ENCODE assay signal across 1 cellular context in genomic region chr7:128652606-128653005, GRCh38. TPM values are rescaled to one million over a fixed set of nuclear protein-coding genes. Genes with fewer than 3 reads are reported as not detected.
"Had no signal": no experiment of that assay in that cellular context is flagged by ENCODE, and none has a peak within 500 bp of the region (broad histone marks: within the 10 kb centered on the region; RNA-seq: fewer than 3 reads in every experiment).

No MANE protein-coding gene starts in this region.

RNA-seq across cellular contexts. Expression of gene GARIN1A, which starts 19.5 kb away (rescaled TPM):
- polyA plus RNA-seq: immature natural killer cell had no signal
